Comparison of ENCODE assay signal across 28 cellular contexts in the genomic region with DNA sequence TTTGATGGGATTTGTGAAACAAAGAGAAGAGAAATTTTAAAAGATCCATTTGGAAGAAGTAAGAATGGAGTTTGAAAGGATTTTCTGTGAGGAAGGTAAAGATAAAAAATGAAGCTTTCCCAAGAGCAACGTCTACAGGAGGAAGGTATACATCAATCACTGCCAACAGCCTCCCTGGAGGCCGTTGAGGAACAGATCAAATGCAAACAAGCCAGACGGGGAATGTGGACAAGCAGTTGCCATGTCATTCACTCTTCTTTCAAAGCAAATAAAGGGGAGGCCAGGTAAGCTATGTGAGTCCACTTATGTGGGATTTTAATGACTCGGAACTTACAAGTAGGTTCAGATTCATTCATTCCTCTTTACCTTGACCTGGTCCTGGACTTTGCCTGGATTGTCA.
"Had no signal": no experiment of that assay in that cellular context is flagged by ENCODE, and none has a peak within 500 bp of the region (broad histone marks: within the 10 kb centered on the region; RNA-seq: fewer than 3 reads in every experiment).

No MANE protein-coding gene starts in this region.

- H3K27me3 ChIP-seq: brain microvascular endothelial cell, gastrocnemius medialis, ovary, right lobe of liver, uterus had no signal

- H3K4me3 ChIP-seq: gastrocnemius medialis, left ventricle myocardium inferior, lung, ovary, right lobe of liver, thoracic aorta, uterus had no signal

- H3K9me3 ChIP-seq: gastrocnemius medialis, left ventricle myocardium inferior, ovary, right lobe of liver, thoracic aorta, uterus had no signal

- FAIRE-seq: astrocyte, islet of Langerhans had no signal

- DNase-seq: activated CD4-positive, alpha-beta memory T cell treated with anti-CD3 and anti-CD28 coated beads for 36 hours; activated CD4-positive, alpha-beta T cell treated with anti-CD3 and anti-CD28 coated beads, Interleukin-2, amount 10 ng/mL, durations not matched to agents 24 days and 14 days; activated CD8-positive, alpha-beta memory T cell treated with anti-CD3 and anti-CD28 coated beads, Interleukin-2, amount 50 U/mL, for 4 hours; activated gamma-delta T cell; activated naive CD4-positive, alpha-beta T cell treated with anti-CD3 and anti-CD28 coated beads, Interleukin-2, amount 10 ng/mL, durations not matched to agents 7 days and 5 days; activated naive CD8-positive, alpha-beta T cell treated with anti-CD3 and anti-CD28 coated beads, Interleukin-2, amount 10 ng/mL, durations not matched to agents 7 days and 5 days; activated T-cell treated with anti-CD3 and anti-CD28 coated beads, Interleukin-2, amount 50 U/mL, for 1 hour; brain microvascular endothelial cell; cortex of kidney; effector memory CD8-positive, alpha-beta T cell; erythroblast; gastrocnemius medialis; glutamatergic neuron; left ventricle myocardium inferior; naive B cell; nephron progenitor cell; ovary; right lobe of liver; stimulated activated CD4-positive, alpha-beta T cell treated with anti-CD3 and anti-CD28 coated beads, Interleukin-12 subunit alpha, Interleukin-12 subunit beta, amount 100 ng/mL, for 4 hours; stimulated activated CD4-positive, alpha-beta T cell treated with anti-CD3 and anti-CD28 coated beads, Interleukin-4, amount 100 ng/mL, for 1 hour; T1000; uterus; WERI-Rb-1 had no signal

- H3K4me1 ChIP-seq: gastrocnemius medialis, left ventricle myocardium inferior, right lobe of liver, uterus had no signal

- H3K36me3 ChIP-seq: brain microvascular endothelial cell, gastrocnemius medialis, left ventricle myocardium inferior, ovary, right lobe of liver, thoracic aorta, uterus, WERI-Rb-1 had no signal

- ATAC-seq: activated CD4-positive, CD25-positive, alpha-beta regulatory T cell treated with anti-CD3 and anti-CD28 coated beads, Interleukin-2, amount 50 U/mL, for 24 hours; effector memory CD8-positive, alpha-beta T cell; gastrocnemius medialis; right lobe of liver had no signal

- H3K27ac ChIP-seq: brain microvascular endothelial cell, gastrocnemius medialis, left ventricle myocardium inferior, ovary, right lobe of liver, thoracic aorta, uterus, WERI-Rb-1 had no signal
